ENCODE assay signal across 17 cellular contexts in the genomic region with DNA sequence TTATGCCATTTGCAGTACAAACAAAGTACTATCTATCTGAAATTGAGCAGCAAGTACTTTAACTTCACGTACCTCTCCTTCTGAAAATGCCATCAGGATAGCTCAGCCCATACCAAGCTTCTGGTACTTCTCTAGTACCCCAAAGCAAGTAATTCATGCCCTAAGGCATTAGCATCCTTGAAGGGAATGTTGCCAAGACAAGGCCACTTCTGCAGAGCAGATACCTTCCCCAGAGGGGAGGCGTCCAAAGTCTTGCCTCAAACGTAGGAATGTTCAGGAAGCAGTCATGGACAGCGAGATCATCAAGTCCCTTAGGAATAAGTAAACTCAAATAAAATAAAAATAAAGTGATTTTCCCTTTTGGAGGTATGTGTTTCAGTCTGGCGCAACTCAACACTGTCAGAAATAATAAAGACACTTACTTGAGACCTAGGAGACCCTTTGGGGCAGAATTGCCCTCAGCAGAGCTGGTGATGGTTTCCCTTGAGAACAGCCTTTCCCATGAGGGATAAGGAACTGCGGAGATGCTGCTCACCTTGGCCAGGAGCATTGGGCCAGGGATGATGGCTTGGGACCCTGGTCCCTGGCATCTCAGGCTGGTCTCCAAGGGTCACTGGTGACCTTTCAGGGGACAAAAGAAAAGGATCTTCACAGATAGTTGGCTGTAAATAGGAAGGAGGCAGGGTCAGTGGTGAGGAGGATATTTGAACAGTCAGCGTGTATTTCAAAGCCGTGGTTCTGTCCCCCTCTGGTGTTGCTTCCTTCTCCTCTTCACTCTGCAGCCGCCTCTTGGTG.
"Had no signal": no experiment of that assay in that cellular context is flagged by ENCODE, and none has a peak within 500 bp of the region (broad histone marks: within the 10 kb centered on the region; RNA-seq: fewer than 3 reads in every experiment).

No MANE protein-coding gene starts in this region.

- H3K27ac Mint-ChIP-seq: activated B cell treated with CpG ODN at 0.5 μM for 24 hours; activated CD4-positive, alpha-beta T cell treated with anti-CD3 and anti-CD28 coated beads, Interleukin-2, amount 10 ng/mL, durations not matched to agents 24 days and 14 days; activated T-helper 17 cell treated with anti-CD3 and anti-CD28 coated beads, Interleukin-2, amount 50 U/mL, for 72 hours; brain; stimulated activated naive B cell treated with anti-CD40 and anti-IgM and Interleukin-4, amounts not matched to agents 10 μg/mL and 1 μg/mL and 100 μg/mL, for 72 hours; type B pancreatic cell had no signal

- H3K4me3 ChIP-seq: dorsolateral prefrontal cortex, heart right ventricle, right atrium auricular region, spleen had no signal

- H3K4me3 Mint-ChIP-seq: activated B cell treated with CpG ODN at 0.5 μM for 24 hours; activated CD4-positive, alpha-beta T cell treated with anti-CD3 and anti-CD28 coated beads, Interleukin-2, amount 10 ng/mL, durations not matched to agents 24 days and 14 days; activated T-helper 17 cell treated with anti-CD3 and anti-CD28 coated beads, Interleukin-2, amount 50 U/mL, for 72 hours; brain; stimulated activated naive B cell treated with anti-CD40 and anti-IgM and Interleukin-4, amounts not matched to agents 10 μg/mL and 1 μg/mL and 100 μg/mL, for 72 hours; type B pancreatic cell had no signal

- H3K27me3 Mint-ChIP-seq: activated B cell treated with CpG ODN at 0.5 μM for 24 hours; activated CD4-positive, alpha-beta T cell treated with anti-CD3 and anti-CD28 coated beads, Interleukin-2, amount 10 ng/mL, durations not matched to agents 24 days and 14 days; activated T-helper 17 cell treated with anti-CD3 and anti-CD28 coated beads, Interleukin-2, amount 50 U/mL, for 72 hours; brain; stimulated activated naive B cell treated with anti-CD40 and anti-IgM and Interleukin-4, amounts not matched to agents 10 μg/mL and 1 μg/mL and 100 μg/mL, for 72 hours; type B pancreatic cell had no signal

- H3K36me3 ChIP-seq: heart right ventricle, neutrophil, right atrium auricular region, spleen had no signal

- H3K27me3 ChIP-seq: dorsolateral prefrontal cortex, heart right ventricle, neutrophil, right atrium auricular region, spleen had no signal

- H3K9me3 ChIP-seq: heart right ventricle, neutrophil, right atrium auricular region, SK-N-SH, spleen had no signal

- H3K27ac ChIP-seq: dorsolateral prefrontal cortex, heart right ventricle, neutrophil, right atrium auricular region, spleen had no signal

- ATAC-seq: activated T-helper 17 cell treated with anti-CD3 and anti-CD28 coated beads, Interleukin-2, amount 50 U/mL, for 72 hours; esophagus mucosa; heart right ventricle; stimulated activated naive B cell treated with anti-CD40 and anti-IgM and Interleukin-4, amounts not matched to agents 10 μg/mL and 1 μg/mL and 100 μg/mL, for 72 hours had no signal

- H3K4me1 Mint-ChIP-seq: activated CD4-positive, alpha-beta T cell treated with anti-CD3 and anti-CD28 coated beads, Interleukin-2, amount 10 ng/mL, durations not matched to agents 24 days and 14 days; activated T-helper 17 cell treated with anti-CD3 and anti-CD28 coated beads, Interleukin-2, amount 50 U/mL, for 72 hours had no signal

- H3K4me2 ChIP-seq: SK-N-SH had no signal

- H3K4me1 ChIP-seq: right atrium auricular region had no signal

- DNase-seq: activated B cell treated with CpG ODN at 0.5 μM for 24 hours; activated CD4-positive, alpha-beta T cell treated with anti-CD3 and anti-CD28 coated beads, Interleukin-2, amount 10 ng/mL, durations not matched to agents 24 days and 14 days; activated naive CD4-positive, alpha-beta T cell treated with anti-CD3 and anti-CD28 coated beads, Interleukin-2, amount 50 U/mL, for 16 hours; cerebellar nuclear complex; dorsolateral prefrontal cortex; heart right ventricle; SK-N-SH; stimulated activated CD4-positive, alpha-beta T cell treated with anti-CD3 and anti-CD28 coated beads, Interleukin-2, amount 100 ng/mL, for 24 hours; stimulated activated naive B cell treated with anti-CD40 and anti-IgM and Interleukin-4, amounts not matched to agents 10 μg/mL and 1 μg/mL and 100 μg/mL, for 72 hours; substantia nigra had no signal

- H3K9ac ChIP-seq: SK-N-SH had no signal

- H3K9me3 Mint-ChIP-seq: activated B cell treated with CpG ODN at 0.5 μM for 24 hours; activated CD4-positive, alpha-beta T cell treated with anti-CD3 and anti-CD28 coated beads, Interleukin-2, amount 10 ng/mL, durations not matched to agents 24 days and 14 days; activated T-helper 17 cell treated with anti-CD3 and anti-CD28 coated beads, Interleukin-2, amount 50 U/mL, for 72 hours; stimulated activated naive B cell treated with anti-CD40 and anti-IgM and Interleukin-4, amounts not matched to agents 10 μg/mL and 1 μg/mL and 100 μg/mL, for 72 hours; type B pancreatic cell had no signal
